In genomic region chr10:76086571-76087260, GRCh38 we compare ENCODE assay signal across 9 cellular contexts.
DNase-seq lines count a peak whose midpoint lies in the region; ATAC-seq and TF ChIP-seq lines count a peak whose summit lies in the region.
"Had no signal": no experiment of that assay in that cellular context is flagged by ENCODE, and none has a peak within 500 bp of the region (broad histone marks: within the 10 kb centered on the region; RNA-seq: fewer than 3 reads in every experiment).

No MANE protein-coding gene starts in this region.

- TF ChIP-seq CTCF in GM10266 (IDR thresholded peaks at IDR 0.05; ENCODE audit: control insufficient read depth, insufficient read depth, low read depth, missing control alignments), result peak; percentile 40
- TF ChIP-seq CTCF in OCI-LY7 (conservative IDR thresholded peaks at IDR 0.05; ENCODE audit: low read length), result peak; percentile 59
- peak; percentile 47 for TF ChIP-seq CTCF in fibroblast of pulmonary artery (IDR thresholded peaks at IDR 0.05; ENCODE audit: low read length, missing control alignments)

- H3K9me3 ChIP-seq in OCI-LY7 (ENCODE audit: low read length), result no peaks in the 10 kb centered on the region

- peak; percentile 55 for ATAC-seq in HG02870 (IDR thresholded peaks at IDR 0.05; ENCODE audit: unreplicated experiment)

- intact Hi-C loops in OCI-LY7 (cut with micrococcal nuclease; ENCODE audit: unreplicated experiment), result no loop called here

- H4K20me1 ChIP-seq in OCI-LY7 (ENCODE audit: insufficient read depth, low read length), result no peaks in the 10 kb centered on the region

- H3K27ac ChIP-seq in OCI-LY7 (ENCODE audit: low read depth, low read length, poor library complexity, severe bottlenecking), result no peak overlapping the region

- POLR2A ChIA-PET in OCI-LY7 (lab: Charles Lee), result no interaction called here

- H3K4me1 ChIP-seq in OCI-LY7 (ENCODE audit: insufficient read depth, low read length, poor library complexity, severe bottlenecking), result no peaks in the 10 kb centered on the region

- DNase-seq in GM10266 (ENCODE audit: extremely low spot score) (no peak), OCI-LY7 (ENCODE audit: low spot score) (no peak), fibroblast of pulmonary artery (ENCODE audit: low read depth) (peak; percentile 79), renal cortical epithelial cell (ENCODE audit: low read depth) (peak; percentile 93), OCI-M2 (lab: John Stamatoyannopoulos, UW; ENCODE audit: unreplicated experiment) (no peak), cerebellum (ENCODE audit: low spot score) (no peak), inferior parietal cortex (ENCODE audit: extremely low spot score) (no peak)
- DNase-seq: activated B cell treated with CpG ODN at 0.5 μM for 24 hours had no signal

- no peak overlapping the region for H2AFZ ChIP-seq in OCI-LY7 (ENCODE audit: low read length)

- no TSS peak for BruUV-seq in OCI-LY7 (replicated peaks; lab: Mats Ljungman, UMichigan)

- H3K9me2 ChIP-seq in OCI-LY7 (ENCODE audit: insufficient read depth, low read length), result no peaks in the 10 kb centered on the region

- no peaks in the 10 kb centered on the region for H3K36me3 ChIP-seq in OCI-LY7 (ENCODE audit: insufficient read depth, low read length)

- H3K4me3 ChIP-seq in OCI-LY7 (ENCODE audit: low read depth, low read length, poor library complexity, severe bottlenecking), result no peak overlapping the region
- no peak overlapping the region for H3K4me3 ChIP-seq in fibroblast of pulmonary artery (replicated peaks; ENCODE audit: low read depth, low read length)

- H3K79me2 ChIP-seq in OCI-LY7 (ENCODE audit: insufficient read depth, low read depth, low read length), result no peaks in the 10 kb centered on the region

- no peak overlapping the region for H3K4me2 ChIP-seq in OCI-LY7 (ENCODE audit: low read length)

- CTCF ChIA-PET in OCI-LY7 (lab: Charles Lee; ENCODE audit: unreplicated experiment), result no interaction called here

Comparison
In these comparisons a context has a peak if more than half of its experiments do, and no peak if none do; other contexts are left out.
1. DNase-seq: peak in fibroblast of pulmonary artery (single experiment) and renal cortical epithelial cell (single experiment); none in GM10266 (single experiment), OCI-LY7 (single experiment), OCI-M2 (single experiment), cerebellum (single experiment) and inferior parietal cortex (single experiment).
2. Peak in every context shown above with its lines, with median percentiles within 50 percentile points of each other: CTCF ChIP-seq.